Comparison of ENCODE assay signal across 11 cellular contexts in the genomic region with DNA sequence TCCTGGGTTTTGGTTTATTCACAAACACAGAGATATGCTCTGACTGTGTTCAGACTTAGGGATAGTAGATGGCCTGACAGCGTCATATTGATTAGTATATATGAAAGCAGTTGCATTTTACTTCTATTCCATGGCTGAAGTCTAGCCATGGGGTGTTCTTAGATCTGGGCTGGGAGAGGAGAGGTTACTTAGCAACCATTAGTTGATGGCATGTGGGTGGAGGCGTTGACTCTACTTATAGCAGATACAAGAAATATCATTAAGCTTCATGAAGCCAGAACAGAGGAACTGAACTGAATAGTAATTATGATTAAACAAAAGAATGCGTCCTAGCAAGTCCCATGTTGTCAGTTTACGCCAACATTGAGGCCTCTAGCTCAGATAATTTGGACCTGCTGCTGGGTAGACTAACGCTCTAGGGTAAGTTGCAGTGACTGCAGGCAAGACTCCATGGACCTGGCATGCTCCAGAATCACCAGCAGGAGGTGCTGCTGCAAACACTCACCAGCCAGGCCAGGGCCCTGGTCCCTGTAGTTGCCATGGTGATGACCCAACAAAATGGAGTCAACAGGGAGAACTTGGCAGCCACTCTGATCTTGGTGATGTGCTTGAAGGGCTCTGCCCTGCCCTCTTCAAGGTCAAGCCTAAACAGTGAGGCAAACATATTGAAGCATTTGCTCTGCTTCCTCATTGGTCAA.
DNase-seq lines count a peak whose midpoint lies in the region; ATAC-seq and TF ChIP-seq lines count a peak whose summit lies in the region.
"Had no signal": no experiment of that assay in that cellular context is flagged by ENCODE, and none has a peak within 500 bp of the region (broad histone marks: within the 10 kb centered on the region; RNA-seq: fewer than 3 reads in every experiment).

No MANE protein-coding gene starts in this region.

- peaks cover 4% of the 10 kb centered on the region for H3K27me3 Mint-ChIP-seq in activated T-helper 2 cell treated with anti-CD3 and anti-CD28 coated beads, Interferon-gamma antibody, Interleukin-2, Interleukin-4, amounts not matched to agents 10 μg/mL and 5 μg/mL and 100 μg/mL, durations not matched to agents 14 hours and 24 hours and 36 hours (ENCODE audit: low read depth)

- H3K4me2 ChIP-seq in OCI-LY7 (ENCODE audit: low read length), result no peak overlapping the region

- no peak overlapping the region for H3K4me3 Mint-ChIP-seq in activated T-helper 2 cell treated with anti-CD3 and anti-CD28 coated beads, Interferon-gamma antibody, Interleukin-2, Interleukin-4, amounts not matched to agents 10 μg/mL and 5 μg/mL and 100 μg/mL, durations not matched to agents 14 hours and 24 hours and 36 hours (ENCODE audit: low read depth)

- H3K9me2 ChIP-seq in OCI-LY7 (ENCODE audit: insufficient read depth, low read length), result no peaks in the 10 kb centered on the region

- H3K36me3 ChIP-seq in left ventricle myocardium inferior, result no peaks in the 10 kb centered on the region
- H3K36me3 ChIP-seq in OCI-LY7 (ENCODE audit: insufficient read depth, low read length), result no peaks in the 10 kb centered on the region
- H3K36me3 ChIP-seq: SJSA1 had no signal

- no peaks in the 10 kb centered on the region for H3K79me2 ChIP-seq in OCI-LY7 (ENCODE audit: insufficient read depth, low read depth, low read length)

- CTCF ChIA-PET in OCI-LY7 (lab: Charles Lee; ENCODE audit: unreplicated experiment), result no interaction called here

- BruUV-seq in OCI-LY7 (replicated peaks; lab: Mats Ljungman, UMichigan), result no TSS peak

- no peaks in the 10 kb centered on the region for H3K36me3 Mint-ChIP-seq in activated T-helper 2 cell treated with anti-CD3 and anti-CD28 coated beads, Interferon-gamma antibody, Interleukin-2, Interleukin-4, amounts not matched to agents 10 μg/mL and 5 μg/mL and 100 μg/mL, durations not matched to agents 14 hours and 24 hours and 36 hours (ENCODE audit: low read depth)

- peaks cover 5% of the 10 kb centered on the region for H3K27me3 ChIP-seq in left ventricle myocardium inferior (ENCODE audit: low read depth)
- H3K27me3 ChIP-seq in foreskin keratinocyte, result peaks cover 30% of the 10 kb centered on the region

- intact Hi-C loops in left ventricle myocardium inferior (cut with micrococcal nuclease) (no loop called here), Right ventricle myocardium superior (cut with DNase I) (no loop called here), OCI-LY7 (cut with micrococcal nuclease; ENCODE audit: unreplicated experiment) (no loop called here)
- intact Hi-C loops in activated T-helper 2 cell treated with anti-CD3 and anti-CD28 coated beads, Interferon-gamma antibody, Interleukin-2, Interleukin-4, amounts not matched to agents 10 μg/mL and 5 μg/mL and 100 μg/mL, durations not matched to agents 14 hours and 24 hours and 36 hours (cut with micrococcal nuclease), result no loop called here

- H3K9me3 Mint-ChIP-seq in activated T-helper 2 cell treated with anti-CD3 and anti-CD28 coated beads, Interferon-gamma antibody, Interleukin-2, Interleukin-4, amounts not matched to agents 10 μg/mL and 5 μg/mL and 100 μg/mL, durations not matched to agents 14 hours and 24 hours and 36 hours, result no peaks in the 10 kb centered on the region

- H3K27ac Mint-ChIP-seq in activated T-helper 2 cell treated with anti-CD3 and anti-CD28 coated beads, Interferon-gamma antibody, Interleukin-2, Interleukin-4, amounts not matched to agents 10 μg/mL and 5 μg/mL and 100 μg/mL, durations not matched to agents 14 hours and 24 hours and 36 hours, result no peak overlapping the region

- H3K4me1 ChIP-seq in left ventricle myocardium inferior (no peaks in the 10 kb centered on the region), OCI-LY7 (ENCODE audit: insufficient read depth, low read length, poor library complexity, severe bottlenecking) (no peaks in the 10 kb centered on the region), foreskin keratinocyte (no peaks in the 10 kb centered on the region)

- no peak overlapping the region for H3K4me3 ChIP-seq in left ventricle myocardium inferior
- H3K4me3 ChIP-seq in OCI-LY7 (ENCODE audit: low read depth, low read length, poor library complexity, severe bottlenecking), result no peak overlapping the region
- H3K4me3 ChIP-seq: SJSA1 had no signal

- no peaks in the 10 kb centered on the region for H4K20me1 ChIP-seq in OCI-LY7 (ENCODE audit: insufficient read depth, low read length)

- H2AFZ ChIP-seq in OCI-LY7 (ENCODE audit: low read length), result no peak overlapping the region

- POLR2A ChIA-PET in OCI-LY7 (lab: Charles Lee), result no interaction called here

- DNase-seq in left ventricle myocardium inferior, result no peak
- DNase-seq in Right ventricle myocardium superior, result no peak
- no peak for DNase-seq in OCI-LY7 (ENCODE audit: low spot score)
- DNase-seq in foreskin keratinocyte, result no peak
- DNase-seq in DMS53 treated with DMSO at 0.1 percent for 48 hours (lab: John Stamatoyannopoulos, UW; ENCODE audit: unreplicated experiment), result no peak
- DNase-seq in GM19240 (ENCODE audit: insufficient read length, low spot score), result no peak
- no peak for DNase-seq in activated gamma-delta T cell (lab: John Stamatoyannopoulos, UW)
- DNase-seq in activated T-helper 2 cell treated with anti-CD3 and anti-CD28 coated beads, Interferon-gamma antibody, Interleukin-2, Interleukin-4, amounts not matched to agents 10 μg/mL and 5 μg/mL and 100 μg/mL, durations not matched to agents 14 hours and 24 hours and 36 hours (ENCODE audit: low spot score), result no peak
- DNase-seq: activated T-cell treated with anti-CD3 and anti-CD28 coated beads for 4 hours; central memory CD4-positive, alpha-beta T cell had no signal

- TF ChIP-seq CTCF in left ventricle myocardium inferior (IDR thresholded peaks at IDR 0.05; ENCODE audit: borderline replicate concordance) (peak; percentile 32), OCI-LY7 (conservative IDR thresholded peaks at IDR 0.05; ENCODE audit: low read length) (peak; percentile 62), foreskin keratinocyte (conservative IDR thresholded peaks at IDR 0.05) (peak; percentile 38)

- H3K27ac ChIP-seq in left ventricle myocardium inferior (replicated peaks) (no peak overlapping the region), OCI-LY7 (ENCODE audit: low read depth, low read length, poor library complexity, severe bottlenecking) (no peak overlapping the region), foreskin keratinocyte (no peak overlapping the region)
- H3K27ac ChIP-seq: SJSA1 had no signal

- ATAC-seq in Right ventricle myocardium superior (ENCODE audit: poor library complexity), result no peak
- ATAC-seq in foreskin keratinocyte, result no peak

- H3K9me3 ChIP-seq in left ventricle myocardium inferior (replicated peaks) (peaks cover 18% of the 10 kb centered on the region), OCI-LY7 (ENCODE audit: low read length) (no peaks in the 10 kb centered on the region)

- no peaks in the 10 kb centered on the region for H3K4me1 Mint-ChIP-seq in activated T-helper 2 cell treated with anti-CD3 and anti-CD28 coated beads, Interferon-gamma antibody, Interleukin-2, Interleukin-4, amounts not matched to agents 10 μg/mL and 5 μg/mL and 100 μg/mL, durations not matched to agents 14 hours and 24 hours and 36 hours (ENCODE audit: low read depth)
